In genomic region chr10:58267713-58268453, GRCh38 we compare ENCODE assay signal across 1 cellular context.
TF ChIP-seq lines count a peak whose summit lies in the region.

TSS of gene IPMK (minus strand) at chr10:58267894. CDS start at chr10:58267611, 283 bp downstream.

TF ChIP-seq in K562, 482 proteins besides CTCF, POLR2A, EP300 and RAD21 (continued from another document):
- TF ChIP-seq RFX5 (IDR thresholded peaks at IDR 0.05; ENCODE audit: low read depth, low read length): no peak
- no peak for TF ChIP-seq DMBX1 (CRISPR knock-in tag; IDR thresholded peaks at IDR 0.05; ENCODE audit: borderline replicate concordance)
- TF ChIP-seq MECOM (CRISPR knock-in tag; IDR thresholded peaks at IDR 0.05): no peak
- no peak for TF ChIP-seq ZNF785 (CRISPR knock-in tag; IDR thresholded peaks at IDR 0.05)
- no peak for TF ChIP-seq ZNF644 (tag; IDR thresholded peaks at IDR 0.05; ENCODE audit: low read depth)
- TF ChIP-seq ZNF75A (CRISPR knock-in tag; IDR thresholded peaks at IDR 0.05): no peak
- no peak for TF ChIP-seq GATA2 (CRISPR knock-in tag; IDR thresholded peaks at IDR 0.05)
- TF ChIP-seq ZHX1 (conservative IDR thresholded peaks at IDR 0.05; ENCODE audit: low read length): no peak
- TF ChIP-seq POLR2AphosphoS2 (IDR thresholded peaks at IDR 0.05; ENCODE audit: low read length): no peak
- no peak; the same call in 1 of the 2 replicates for TF ChIP-seq ZSCAN29 (IDR thresholded peaks at IDR 0.05)
- peak; percentile 30; the same call in 1 of the 2 replicates for TF ChIP-seq ATF7 (IDR thresholded peaks at IDR 0.05)
- TF ChIP-seq REST (CRISPR knock-in tag; IDR thresholded peaks at IDR 0.05; ENCODE audit: low read depth): peak; percentile 28; the same call in 1 of the 2 replicates
- TF ChIP-seq MAFF (IDR thresholded peaks at IDR 0.05; ENCODE audit: low read length): no peak
- TF ChIP-seq GTF2B (IDR thresholded peaks at IDR 0.05; ENCODE audit: extremely low read depth, insufficient read length): no peak
- no peak for TF ChIP-seq ZNF133 (CRISPR knock-in tag; IDR thresholded peaks at IDR 0.05)
- no peak for TF ChIP-seq MTA2 (IDR thresholded peaks at IDR 0.05; ENCODE audit: low read depth)
- TF ChIP-seq ZNF444 (CRISPR knock-in tag; IDR thresholded peaks at IDR 0.05): no peak
- TF ChIP-seq CHCHD3 (CRISPR knock-in tag; IDR thresholded peaks at IDR 0.05): no peak
- no peak for TF ChIP-seq SIN3B (IDR thresholded peaks at IDR 0.05; ENCODE audit: low read depth)
- TF ChIP-seq SOX6 (IDR thresholded peaks at IDR 0.05): no peak
- peak; percentile 91 to 93 for TF ChIP-seq NRF1 (conservative IDR thresholded peaks at IDR 0.05 in 1 of 2, IDR thresholded peaks at IDR 0.05 in 1 of 2)
- no peak for TF ChIP-seq MCM7 (IDR thresholded peaks at IDR 0.05)
- TF ChIP-seq RBM17 (IDR thresholded peaks at IDR 0.05; ENCODE audit: borderline replicate concordance, low read depth, low read length): no peak
- no peak for TF ChIP-seq ATF2 (CRISPR knock-in tag; IDR thresholded peaks at IDR 0.05)
- TF ChIP-seq CHD7 (IDR thresholded peaks at IDR 0.05; ENCODE audit: low read depth, low read length): no peak
- TF ChIP-seq TRIM25 (IDR thresholded peaks at IDR 0.05; ENCODE audit: borderline replicate concordance): no peak
- TF ChIP-seq MCM2 (IDR thresholded peaks at IDR 0.05; ENCODE audit: low read depth): no peak
- TF ChIP-seq ZNF696 (CRISPR knock-in tag; conservative IDR thresholded peaks at IDR 0.05): no peak
- no peak for TF ChIP-seq TAF7 (tag; IDR thresholded peaks at IDR 0.05)
- no peak for TF ChIP-seq CSDE1 (IDR thresholded peaks at IDR 0.05)
TF ChIP-seq in K562: peak in this region for 96.
